Comparison of ENCODE assay signal across 7 cellular contexts in the genomic region with DNA sequence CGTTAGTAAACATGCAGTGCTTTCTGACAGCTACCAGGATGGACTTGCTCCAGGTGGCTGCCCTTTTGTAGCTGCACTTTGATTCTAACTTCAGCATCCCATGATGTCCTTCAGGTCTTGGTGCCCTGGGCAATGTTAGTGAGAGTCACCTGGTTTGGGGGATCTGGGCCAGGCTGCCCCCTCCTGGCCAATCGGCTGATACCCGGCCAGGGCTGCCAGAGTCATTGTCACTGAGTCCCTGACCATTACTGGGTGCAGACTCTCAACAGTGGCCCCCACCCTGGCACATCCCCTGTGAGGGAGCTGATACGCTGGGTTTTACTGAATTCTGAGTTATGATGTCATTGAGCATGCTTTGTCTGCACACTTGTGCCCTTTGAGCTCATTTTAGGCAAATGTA. TPM values are rescaled to one million over a fixed set of nuclear protein-coding genes. Genes with fewer than 3 reads are reported as not detected.
"Had no signal": no experiment of that assay in that cellular context is flagged by ENCODE, and none has a peak within 500 bp of the region (broad histone marks: within the 10 kb centered on the region; RNA-seq: fewer than 3 reads in every experiment).

No MANE protein-coding gene starts in this region.

RNA-seq across cellular contexts. Expression of gene NUTM2G, which starts 13.5 kb away (rescaled TPM):
- total RNA-seq: activated B cell treated with CpG ODN at 0.5 μM for 24 hours; activated CD4-positive, alpha-beta memory T cell treated with anti-CD3 and anti-CD28 coated beads for 36 hours; activated CD4-positive, alpha-beta T cell treated with anti-CD3 and anti-CD28 coated beads, Interleukin-2, amount 10 ng/mL, durations not matched to agents 7 days and 5 days; activated T-helper 1 cell treated with anti-CD3 and anti-CD28 coated beads, Interleukin-12 subunit alpha, Interleukin-12 subunit beta, Interleukin-2, Interleukin-4 antibody, amounts not matched to agents 30 ng/mL and 10 ng/mL and 1 ng/mL, durations not matched to agents 14 hours and 24 hours and 36 hours; RPMI7951; T-helper 17 cell had no signal
- polyA plus RNA-seq: adipose tissue had no signal
